ENCODE assay signal across 8 cellular contexts in genomic region chr13:99498304-99499161, GRCh38. TPM values are rescaled to one million over a fixed set of nuclear protein-coding genes. Genes with fewer than 3 reads are reported as not detected.
DNase-seq lines count a peak whose midpoint lies in the region; ATAC-seq and TF ChIP-seq lines count a peak whose summit lies in the region.

No MANE protein-coding gene starts in this region.

- H3K27ac Mint-ChIP-seq in natural killer cell treated with Interleukin-12 subunit alpha and Interleukin-12 subunit beta and Interleukin-15 and Interleukin-18, amount 100 ng/mL, for 72 hours = peak overlapping the region; percentile 94 to 95

- peaks cover 15% of the 10 kb centered on the region for H3K36me3 Mint-ChIP-seq in natural killer cell treated with Interleukin-12 subunit alpha and Interleukin-12 subunit beta and Interleukin-15 and Interleukin-18, amount 100 ng/mL, for 72 hours

- H3K27me3 Mint-ChIP-seq in natural killer cell treated with Interleukin-12 subunit alpha and Interleukin-12 subunit beta and Interleukin-15 and Interleukin-18, amount 100 ng/mL, for 72 hours = no peaks in the 10 kb centered on the region

- TF ChIP-seq CTCF in Loucy (conservative IDR thresholded peaks at IDR 0.05; ENCODE audit: low read length) = no peak
- no peak for TF ChIP-seq CTCF in RWPE2 (IDR thresholded peaks at IDR 0.05; ENCODE audit: poor library complexity, severe bottlenecking)
- TF ChIP-seq CTCF in fibroblast of the aortic adventitia (IDR thresholded peaks at IDR 0.05; ENCODE audit: insufficient read depth, low read length) = no peak

- no peaks in the 10 kb centered on the region for H3K36me3 ChIP-seq in Loucy (ENCODE audit: insufficient read depth, low read length)
- peaks cover 7% of the 10 kb centered on the region; the same call in 1 of the 2 replicates for H3K36me3 ChIP-seq in RWPE2 (ENCODE audit: low read depth)

- H2AFZ ChIP-seq in Loucy (ENCODE audit: low read length) = peak overlapping the region; percentile 80

- H3K9me3 ChIP-seq in Loucy (ENCODE audit: insufficient read depth, low read depth, low read length) (no peaks in the 10 kb centered on the region), RWPE2 (ENCODE audit: severe bottlenecking) (no peaks in the 10 kb centered on the region)

- H3K9me3 Mint-ChIP-seq in natural killer cell treated with Interleukin-12 subunit alpha and Interleukin-12 subunit beta and Interleukin-15 and Interleukin-18, amount 100 ng/mL, for 72 hours = peaks cover 3% of the 10 kb centered on the region

- H3K4me1 ChIP-seq in Loucy (ENCODE audit: insufficient read depth, low read length, poor library complexity, severe bottlenecking) (peaks cover 50% of the 10 kb centered on the region), RWPE2 (ENCODE audit: insufficient read depth, poor library complexity, severe bottlenecking) (peaks cover 23% of the 10 kb centered on the region)

- peak overlapping the region; percentile 95 for H3K4me2 ChIP-seq in Loucy (ENCODE audit: low read depth, low read length, poor library complexity, severe bottlenecking)

- peaks cover 18% of the 10 kb centered on the region for H4K20me1 ChIP-seq in Loucy (ENCODE audit: insufficient read depth, low read length, poor library complexity, severe bottlenecking)

- peak overlapping the region; percentile 92 for H3K4me3 Mint-ChIP-seq in natural killer cell treated with Interleukin-12 subunit alpha and Interleukin-12 subunit beta and Interleukin-15 and Interleukin-18, amount 100 ng/mL, for 72 hours

- peak overlapping the region; percentile 90 for H3K4me3 ChIP-seq in Loucy (ENCODE audit: low read length, poor library complexity, severe bottlenecking)
- peak overlapping the region; percentile 41 for H3K4me3 ChIP-seq in RWPE2 (ENCODE audit: severe bottlenecking)
- H3K4me3 ChIP-seq in fibroblast of the aortic adventitia (ENCODE audit: low read depth, low read length) = peak overlapping the region; percentile 68

- peaks cover 35% of the 10 kb centered on the region for H3K79me2 ChIP-seq in Loucy (ENCODE audit: insufficient read depth, low read length)

- no peaks in the 10 kb centered on the region for H3K9me2 ChIP-seq in Loucy (replicated peaks; ENCODE audit: low read depth, low read length)

- DNase-seq in EH (ENCODE audit: low read depth) (peak; percentile 96), GOT3 (lab: John Stamatoyannopoulos, UW) (peak; percentile 89), RWPE2 (ENCODE audit: low spot score) (peak; percentile 98), fibroblast of the aortic adventitia (ENCODE audit: low read depth) (peak; percentile 97)
- DNase-seq in activated effector memory CD4-positive, alpha-beta T cell treated with Interleukin-2 at 50 U/mL for 16 hours = peak; percentile 98
- peak; percentile 95 for DNase-seq in natural killer cell treated with Interleukin-12 subunit alpha and Interleukin-12 subunit beta and Interleukin-15 and Interleukin-18, amount 100 ng/mL, for 72 hours (ENCODE audit: low spot score)
- peak; percentile 96 for DNase-seq in stimulated activated naive CD4-positive, alpha-beta T cell treated with Interleukin-2 at 50 U/mL for 16 hours (lab: John Stamatoyannopoulos, UW)

- H3K27me3 ChIP-seq in Loucy (ENCODE audit: insufficient read depth, low read length, poor library complexity, severe bottlenecking) = peaks cover 4% of the 10 kb centered on the region
- H3K27me3 ChIP-seq in RWPE2 (ENCODE audit: insufficient read depth, poor library complexity, severe bottlenecking) = no peaks in the 10 kb centered on the region

- H3F3A ChIP-seq in Loucy (ENCODE audit: low read depth) = peaks cover 14% of the 10 kb centered on the region

- peak; percentile 79 for ATAC-seq in RWPE2 (ENCODE audit: low read depth)
- peak; percentile 84 to 89 for ATAC-seq in natural killer cell treated with Interleukin-12 subunit alpha and Interleukin-12 subunit beta and Interleukin-15 and Interleukin-18, amount 100 ng/mL, for 72 hours

- H3K9ac ChIP-seq in Loucy (ENCODE audit: low read depth, low read length, poor library complexity, severe bottlenecking) = peak overlapping the region; percentile 91

- H3K4me1 Mint-ChIP-seq in natural killer cell treated with Interleukin-12 subunit alpha and Interleukin-12 subunit beta and Interleukin-15 and Interleukin-18, amount 100 ng/mL, for 72 hours (ENCODE audit: low read depth in 2 of 2) = peaks cover 59 to 68% of the 10 kb centered on the region in 2 donors

- H3K27ac ChIP-seq in RWPE2 (ENCODE audit: poor library complexity, severe bottlenecking) = peak overlapping the region; percentile 59

RNA-seq across cellular contexts. Expression of gene TM9SF2, which starts 2.7 kb away (rescaled TPM):
- total RNA-seq in fibroblast of the aortic adventitia (ENCODE audit: low replicate concordance) = 116 and 172 TPM in 2 replicates
- total RNA-seq in natural killer cell treated with Interleukin-12 subunit alpha and Interleukin-12 subunit beta and Interleukin-15 and Interleukin-18, amount 100 ng/mL, for 72 hours = 10 to 100 TPM; 61.6 to 81.6 TPM

Comparison
In these comparisons a context has a peak if more than half of its experiments do, and no peak if none do; other contexts are left out.
1. Peak in every context shown above with its lines: DNase-seq, ATAC-seq, H3K4me3 ChIP-seq and H3K27ac ChIP-seq.